ENCODE assay signal across 31 cellular contexts in the genomic region with DNA sequence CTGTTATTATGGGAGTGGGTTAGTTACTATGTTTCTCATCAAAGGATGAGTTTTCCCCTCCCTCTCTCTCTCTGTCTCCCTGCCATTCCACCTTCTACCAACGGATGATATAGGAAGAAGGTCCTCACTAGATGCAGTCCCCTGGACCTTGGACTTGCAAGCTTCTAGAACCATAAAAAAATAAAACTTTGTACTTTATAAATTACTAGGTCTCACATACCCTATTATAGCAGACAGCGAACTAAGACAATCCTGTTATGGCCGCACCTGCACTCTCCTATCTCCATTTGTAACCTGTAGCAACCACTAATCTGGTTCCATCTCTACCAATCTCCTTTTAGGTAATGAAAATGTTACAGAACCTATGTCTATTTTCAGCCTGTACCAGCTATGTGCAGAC.
"Had no signal": no experiment of that assay in that cellular context is flagged by ENCODE, and none has a peak within 500 bp of the region (broad histone marks: within the 10 kb centered on the region; RNA-seq: fewer than 3 reads in every experiment).

No MANE protein-coding gene starts in this region.

- H3K36me3 ChIP-seq: ascending aorta, cardiac muscle cell had no signal

- DNase-seq: activated B cell treated with CpG ODN at 0.5 μM for 24 hours; activated CD4-positive, alpha-beta memory T cell treated with anti-CD3 and anti-CD28 coated beads for 36 hours; activated CD4-positive, alpha-beta T cell treated with anti-CD3 and anti-CD28 coated beads for 4 hours; activated CD4-positive, alpha-beta T cell treated with anti-CD3 and anti-CD28 coated beads, Interleukin-2, amount 10 ng/mL, durations not matched to agents 24 days and 14 days; activated CD4-positive, alpha-beta T cell treated with anti-CD3 and anti-CD28 coated beads, Interleukin-2, amount 50 U/mL, for 1 hour; activated CD4-positive, alpha-beta T cell treated with anti-CD3 and anti-CD28 coated beads, Interleukin-2, amount 50 U/mL, for 4 hours; activated CD4-positive, CD25-positive, alpha-beta regulatory T cell treated with anti-CD3 and anti-CD28 coated beads, Interleukin-2, amount 50 U/mL, for 72 hours; activated CD8-positive, alpha-beta memory T cell treated with anti-CD3 and anti-CD28 coated beads, Interleukin-2, amount 50 U/mL, for 4 hours; activated CD8-positive, alpha-beta T cell treated with anti-CD3 and anti-CD28 coated beads for 36 hours; activated effector memory CD4-positive, alpha-beta T cell treated with anti-CD3 and anti-CD28 coated beads, Interleukin-2, amount 50 U/mL, for 16 hours; activated gamma-delta T cell treated with Interleukin-2 at 50 U/mL for 16 hours; activated naive CD4-positive, alpha-beta T cell; activated naive CD4-positive, alpha-beta T cell treated with anti-CD3 and anti-CD28 coated beads for 36 hours; activated naive CD8-positive, alpha-beta T cell treated with anti-CD3 and anti-CD28 coated beads, Interleukin-2, amount 10 ng/mL, durations not matched to agents 7 days and 5 days; activated naive CD8-positive, alpha-beta T cell treated with anti-CD3 and anti-CD28 coated beads, Interleukin-2, amount 50 U/mL, for 24 hours; activated T-cell treated with anti-CD3 and anti-CD28 coated beads for 4 hours; activated T-cell treated with anti-CD3 and anti-CD28 coated beads, Interleukin-2, amount 50 U/mL, for 1 hour; activated T-cell treated with anti-CD3 and anti-CD28 coated beads, Interleukin-2, amount 50 U/mL, for 4 hours; activated T-cell treated with anti-CD3 and anti-CD28 coated beads, Interleukin-2, amount 50 U/mL, for 72 hours; amygdala; anterior cingulate cortex; caudate nucleus; cerebellar nuclear complex; T-helper 1 cell; T-helper 2 cell; T-helper 9 cell had no signal

- H3K27me3 ChIP-seq: ascending aorta, cardiac muscle cell had no signal

- H3K27ac ChIP-seq: ascending aorta, cardiac muscle cell had no signal

- H3K4me1 ChIP-seq: ascending aorta had no signal

- FAIRE-seq: bronchial epithelial cell, TTC549 had no signal

- H3K4me3 ChIP-seq: ascending aorta, cardiac muscle cell had no signal

- H3K9me3 ChIP-seq: ascending aorta had no signal

- ATAC-seq: activated CD8-positive, alpha-beta T cell treated with anti-CD3 and anti-CD28 coated beads for 36 hours; activated naive CD8-positive, alpha-beta T cell treated with anti-CD3 and anti-CD28 coated beads, Interleukin-2, amount 50 U/mL, for 24 hours; activated T-cell treated with anti-CD3 and anti-CD28 coated beads, Interleukin-2, amount 50 U/mL, for 4 hours; activated T-cell treated with anti-CD3 and anti-CD28 coated beads, Interleukin-2, amount 50 U/mL, for 72 hours; activated T-helper 17 cell treated with anti-CD3 and anti-CD28 coated beads, Interleukin-2, amount 50 U/mL, for 72 hours had no signal
